ENCODE assay signal across 8 cellular contexts in the genomic region with DNA sequence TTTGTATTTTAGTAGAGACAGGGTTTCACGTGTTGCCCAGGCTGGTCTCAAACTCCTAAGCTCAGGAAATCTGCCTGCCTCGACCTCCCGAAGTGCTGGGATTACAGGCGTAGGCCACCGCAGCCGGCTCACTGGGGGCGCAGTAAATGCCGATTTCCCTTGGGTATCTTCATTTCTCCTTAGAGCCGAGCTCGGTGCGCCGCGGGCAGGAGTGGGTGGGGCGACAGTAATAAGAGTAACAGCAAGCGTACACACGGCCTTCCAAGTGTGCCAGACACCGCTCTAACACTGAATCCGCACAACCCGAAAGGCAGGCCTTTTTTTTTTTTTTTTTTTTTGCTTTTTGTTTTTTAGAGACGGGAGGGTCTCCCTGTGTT. TPM values are rescaled to one million over a fixed set of nuclear protein-coding genes. Genes with fewer than 3 reads are reported as not detected.
DNase-seq lines count a peak whose midpoint lies in the region; ATAC-seq and TF ChIP-seq lines count a peak whose summit lies in the region.

No MANE protein-coding gene starts in this region.

- H3K27ac ChIP-seq in CD8-positive, alpha-beta memory T cell (ENCODE audit: low read depth, low read length): peak overlapping the region; percentile 83
- peak overlapping the region in 58 of 59 donors; percentile 18 to 92 (median 84) for H3K27ac ChIP-seq in dorsolateral prefrontal cortex
- peak overlapping the region; percentile 75 for H3K27ac ChIP-seq in mesendoderm (ENCODE audit: low read depth, low read length)
- H3K27ac ChIP-seq in stomach smooth muscle (ENCODE audit: low read length): peak overlapping the region; percentile 77

- peaks cover 5% of the 10 kb centered on the region for H3K36me3 ChIP-seq in CD8-positive, alpha-beta memory T cell (ENCODE audit: insufficient read depth, low read length)
- H3K36me3 ChIP-seq in Loucy (ENCODE audit: insufficient read depth, low read length) (peaks cover 3% of the 10 kb centered on the region; the same call in 1 of the 2 replicates), mesendoderm (ENCODE audit: control insufficient read depth, insufficient read depth, low read length) (peaks cover 2% of the 10 kb centered on the region), stomach smooth muscle (ENCODE audit: control insufficient read depth in 2 of 2, insufficient read depth in 2 of 2, low read length in 2 of 2) (peaks cover 5 to 6% of the 10 kb centered on the region in 2 donors)

- TF ChIP-seq CTCF in Loucy (conservative IDR thresholded peaks at IDR 0.05; ENCODE audit: low read length) (no peak), dorsolateral prefrontal cortex (IDR thresholded peaks at IDR 0.05 in 54 of 56, conservative IDR thresholded peaks at IDR 0.05 in 2 of 56; ENCODE audit: low read depth in 1 of 56, partially characterized antibody in 56 of 56) (no peak)

- H3K9ac ChIP-seq in Loucy (ENCODE audit: low read depth, low read length, poor library complexity, severe bottlenecking): peak overlapping the region; percentile 84
- H3K9ac ChIP-seq in mesendoderm (ENCODE audit: low read length): peak overlapping the region; percentile 86
- H3K9ac ChIP-seq in stomach smooth muscle (ENCODE audit: low read length in 2 of 2): peak overlapping the region; percentile 83 to 86

- no peak overlapping the region for H2BK5ac ChIP-seq in mesendoderm (ENCODE audit: low read length)

- H3K18ac ChIP-seq in mesendoderm (ENCODE audit: low read length): peak overlapping the region; percentile 62

- H4K8ac ChIP-seq in mesendoderm (ENCODE audit: low read depth, low read length): no peak overlapping the region

- H3K4me1 Mint-ChIP-seq in CD8-positive, alpha-beta memory T cell: peaks cover 53 to 72% (median 57%) of the 10 kb centered on the region in 3 donors

- no peak overlapping the region for H4K5ac ChIP-seq in mesendoderm (ENCODE audit: low read length)

- H3K4me2 ChIP-seq in Loucy (ENCODE audit: low read depth, low read length, poor library complexity, severe bottlenecking) (peak overlapping the region; percentile 87), mesendoderm (ENCODE audit: low read length) (peak overlapping the region; percentile 58)

- peak overlapping the region; percentile 94 for H2AFZ ChIP-seq in Loucy (ENCODE audit: low read length)

- H3K79me2 ChIP-seq in Loucy (ENCODE audit: insufficient read depth, low read length): peaks cover 41% of the 10 kb centered on the region
- H3K79me2 ChIP-seq in mesendoderm (ENCODE audit: control insufficient read depth, insufficient read depth, low read length): peaks cover 25% of the 10 kb centered on the region

- intact Hi-C loops in dorsolateral prefrontal cortex (cut with DNase I): loop anchor here (2.0 to 10.0 kb wide), 6 partner anchors 163 to 811 kb away; partner anchors contain the start of genes RPS19BP1 (in 1 of the 2) and TNRC6B (in 1 of the 2)

- H4K20me1 ChIP-seq in Loucy (ENCODE audit: insufficient read depth, low read length, poor library complexity, severe bottlenecking): peaks cover 20% of the 10 kb centered on the region

- H3F3A ChIP-seq in Loucy (ENCODE audit: low read depth): peaks cover 10% of the 10 kb centered on the region

- no peaks in the 10 kb centered on the region for H3K27me3 ChIP-seq in CD8-positive, alpha-beta memory T cell (ENCODE audit: insufficient read depth, low read length, poor library complexity, severe bottlenecking)
- no peaks in the 10 kb centered on the region for H3K27me3 ChIP-seq in Loucy (ENCODE audit: insufficient read depth, low read length, poor library complexity, severe bottlenecking)
- H3K27me3 ChIP-seq in dorsolateral prefrontal cortex: no peaks in the 10 kb centered on the region
- H3K27me3 ChIP-seq in mesendoderm (ENCODE audit: insufficient read depth, low read length, poor library complexity): no peaks in the 10 kb centered on the region
- H3K27me3 ChIP-seq in stomach smooth muscle (ENCODE audit: control insufficient read depth in 1 of 2, insufficient read depth in 2 of 2, low read length in 2 of 2): no peaks in the 10 kb centered on the region

- no peak overlapping the region for H2BK120ac ChIP-seq in mesendoderm (ENCODE audit: low read depth, low read length)

- peaks cover 3% of the 10 kb centered on the region for H3K79me1 ChIP-seq in mesendoderm (ENCODE audit: low read length)

- H2AK5ac ChIP-seq in mesendoderm (ENCODE audit: low read length): no peak overlapping the region

- H3K27ac Mint-ChIP-seq in CD8-positive, alpha-beta memory T cell: peak overlapping the region; percentile 94 to 98 (median 97)

- H3K9me3 Mint-ChIP-seq in CD8-positive, alpha-beta memory T cell: no peaks in the 10 kb centered on the region

- H3K36me3 Mint-ChIP-seq in CD8-positive, alpha-beta memory T cell: peaks cover 0 to 33% (median 5%) of the 10 kb centered on the region in 3 donors

- H2BK15ac ChIP-seq in mesendoderm (replicated peaks; ENCODE audit: low read depth): no peak overlapping the region

- CTCF ChIA-PET in CD8-positive, alpha-beta memory T cell (lab: Charles Lee): interaction anchor here (0.7 to 3.5 kb wide), 9 partner anchors 11 to 321 kb away, joined by 3 to 17 read pairs (median 6); no protein-coding TSS in a partner anchor

- no peak overlapping the region for H3K23ac ChIP-seq in mesendoderm (ENCODE audit: low read length)

- no peaks in the 10 kb centered on the region for H3K27me3 Mint-ChIP-seq in CD8-positive, alpha-beta memory T cell

- H3K4me1 ChIP-seq in CD8-positive, alpha-beta memory T cell (ENCODE audit: insufficient read depth, low read length): peaks cover 48% of the 10 kb centered on the region
- H3K4me1 ChIP-seq in Loucy (ENCODE audit: insufficient read depth, low read length, poor library complexity, severe bottlenecking): peaks cover 28% of the 10 kb centered on the region
- H3K4me1 ChIP-seq in mesendoderm (ENCODE audit: control insufficient read depth, low read depth, low read length): no peaks in the 10 kb centered on the region
- peaks cover 24% of the 10 kb centered on the region for H3K4me1 ChIP-seq in stomach smooth muscle (ENCODE audit: control insufficient read depth, insufficient read depth, low read length)

- no peaks in the 10 kb centered on the region for H3K9me2 ChIP-seq in Loucy (replicated peaks; ENCODE audit: low read depth, low read length)

- H3K56ac ChIP-seq in mesendoderm (ENCODE audit: low read length): peak overlapping the region; percentile 89

- H3K4me3 Mint-ChIP-seq in CD8-positive, alpha-beta memory T cell: peak overlapping the region; percentile 96 to 99 (median 98)

- H3K9me3 ChIP-seq in CD8-positive, alpha-beta memory T cell (ENCODE audit: low read length): no peaks in the 10 kb centered on the region
- no peaks in the 10 kb centered on the region for H3K9me3 ChIP-seq in Loucy (ENCODE audit: insufficient read depth, low read depth, low read length)
- no peaks in the 10 kb centered on the region for H3K9me3 ChIP-seq in stomach smooth muscle (ENCODE audit: control insufficient read depth in 2 of 2, low read length in 2 of 2)

- POLR2A ChIA-PET in CD8-positive, alpha-beta memory T cell (lab: Charles Lee): interaction anchor here (0.6 to 4.7 kb wide), 10 partner anchors 10 to 993 kb away, joined by 3 to 51 read pairs (median 5); no protein-coding TSS in a partner anchor

- no CpG with 5 or more reads among the region's 20 CpGs for WGBS in mesendoderm (ENCODE audit: extremely low coverage, insufficient coverage, low lambda C conversion rate)

- peak; percentile 40 to 72 (median 50) for DNase-seq in CD8-positive, alpha-beta memory T cell
- peak; percentile 37 to 39 for DNase-seq in activated CD4-positive, alpha-beta T cell treated with anti-CD3 and anti-CD28 coated beads for 24 hours (ENCODE audit: low read depth in 2 of 2)
- DNase-seq in dorsolateral prefrontal cortex (peak in 3 of 10 donors; percentile 22 to 54 (median 39)), mesendoderm (no peak)

- H3K4me3 ChIP-seq in CD8-positive, alpha-beta memory T cell (ENCODE audit: low read length): peak overlapping the region; percentile 78
- H3K4me3 ChIP-seq in Loucy (ENCODE audit: low read length, poor library complexity, severe bottlenecking) (peak overlapping the region; percentile 86), dorsolateral prefrontal cortex (peak overlapping the region; percentile 52 to 96 (median 86)), mesendoderm (ENCODE audit: low read length) (peak overlapping the region; percentile 79), stomach smooth muscle (ENCODE audit: low read length in 2 of 2) (peak overlapping the region; percentile 87 to 94)

- peak overlapping the region; percentile 38 for H3K4ac ChIP-seq in mesendoderm (ENCODE audit: low read depth, low read length)

- ATAC-seq in GM21529 (IDR thresholded peaks at IDR 0.05; ENCODE audit: unreplicated experiment) (peak; percentile 12), GM19397 (IDR thresholded peaks at IDR 0.05; ENCODE audit: unreplicated experiment) (no peak)

RNA-seq across cellular contexts. Expression of gene ADSL, which starts 0.5 kb away (rescaled TPM):
- total RNA-seq in CD8-positive, alpha-beta memory T cell: 100 to 1,000 TPM; 151 to 154 TPM
- polyA plus RNA-seq in CD8-positive, alpha-beta memory T cell: 90.0 TPM
- 10 to 100 TPM; 19.7 to 50.9 (median 31.0) TPM for total RNA-seq in dorsolateral prefrontal cortex
- 161 TPM for polyA plus RNA-seq in mesendoderm (2013, experiment 1 of 2)
- polyA plus RNA-seq in mesendoderm (2013, experiment 2 of 2): 161 TPM

RNA-seq across cellular contexts. Expression of gene SGSM3, which starts 24.6 kb away (rescaled TPM):
- total RNA-seq in CD8-positive, alpha-beta memory T cell: 10 to 100 TPM; 40.0 to 42.2 TPM
- 50.4 TPM for polyA plus RNA-seq in CD8-positive, alpha-beta memory T cell
- 100 to 1,000 TPM in 52 of 120 experiments, 10 to 100 TPM in 68; 65.9 to 153 (median 96.7) TPM for total RNA-seq in dorsolateral prefrontal cortex
- 20.6 TPM for polyA plus RNA-seq in mesendoderm (2013, experiment 1 of 2)
- 24.1 TPM for polyA plus RNA-seq in mesendoderm (2013, experiment 2 of 2)
